1 cellular context compared by ENCODE assay signal in genomic region chr1:201876148-201876547, GRCh38.
A peak's percentile ranks its signal among the peaks of the same experiment; 100 is the strongest.
TF ChIP-seq lines count a peak whose summit lies in the region.

No MANE protein-coding gene starts in this region.

TF ChIP-seq in K562, 482 proteins besides CTCF, POLR2A, EP300 and RAD21:
- TF ChIP-seq SMC3 (conservative IDR thresholded peaks at IDR 0.05; ENCODE audit: insufficient read depth, low read depth, low read length), result 0 out of 2 replicates have a peak, but pooled peaks have one; percentile 35
- TF ChIP-seq, protein P1, sequence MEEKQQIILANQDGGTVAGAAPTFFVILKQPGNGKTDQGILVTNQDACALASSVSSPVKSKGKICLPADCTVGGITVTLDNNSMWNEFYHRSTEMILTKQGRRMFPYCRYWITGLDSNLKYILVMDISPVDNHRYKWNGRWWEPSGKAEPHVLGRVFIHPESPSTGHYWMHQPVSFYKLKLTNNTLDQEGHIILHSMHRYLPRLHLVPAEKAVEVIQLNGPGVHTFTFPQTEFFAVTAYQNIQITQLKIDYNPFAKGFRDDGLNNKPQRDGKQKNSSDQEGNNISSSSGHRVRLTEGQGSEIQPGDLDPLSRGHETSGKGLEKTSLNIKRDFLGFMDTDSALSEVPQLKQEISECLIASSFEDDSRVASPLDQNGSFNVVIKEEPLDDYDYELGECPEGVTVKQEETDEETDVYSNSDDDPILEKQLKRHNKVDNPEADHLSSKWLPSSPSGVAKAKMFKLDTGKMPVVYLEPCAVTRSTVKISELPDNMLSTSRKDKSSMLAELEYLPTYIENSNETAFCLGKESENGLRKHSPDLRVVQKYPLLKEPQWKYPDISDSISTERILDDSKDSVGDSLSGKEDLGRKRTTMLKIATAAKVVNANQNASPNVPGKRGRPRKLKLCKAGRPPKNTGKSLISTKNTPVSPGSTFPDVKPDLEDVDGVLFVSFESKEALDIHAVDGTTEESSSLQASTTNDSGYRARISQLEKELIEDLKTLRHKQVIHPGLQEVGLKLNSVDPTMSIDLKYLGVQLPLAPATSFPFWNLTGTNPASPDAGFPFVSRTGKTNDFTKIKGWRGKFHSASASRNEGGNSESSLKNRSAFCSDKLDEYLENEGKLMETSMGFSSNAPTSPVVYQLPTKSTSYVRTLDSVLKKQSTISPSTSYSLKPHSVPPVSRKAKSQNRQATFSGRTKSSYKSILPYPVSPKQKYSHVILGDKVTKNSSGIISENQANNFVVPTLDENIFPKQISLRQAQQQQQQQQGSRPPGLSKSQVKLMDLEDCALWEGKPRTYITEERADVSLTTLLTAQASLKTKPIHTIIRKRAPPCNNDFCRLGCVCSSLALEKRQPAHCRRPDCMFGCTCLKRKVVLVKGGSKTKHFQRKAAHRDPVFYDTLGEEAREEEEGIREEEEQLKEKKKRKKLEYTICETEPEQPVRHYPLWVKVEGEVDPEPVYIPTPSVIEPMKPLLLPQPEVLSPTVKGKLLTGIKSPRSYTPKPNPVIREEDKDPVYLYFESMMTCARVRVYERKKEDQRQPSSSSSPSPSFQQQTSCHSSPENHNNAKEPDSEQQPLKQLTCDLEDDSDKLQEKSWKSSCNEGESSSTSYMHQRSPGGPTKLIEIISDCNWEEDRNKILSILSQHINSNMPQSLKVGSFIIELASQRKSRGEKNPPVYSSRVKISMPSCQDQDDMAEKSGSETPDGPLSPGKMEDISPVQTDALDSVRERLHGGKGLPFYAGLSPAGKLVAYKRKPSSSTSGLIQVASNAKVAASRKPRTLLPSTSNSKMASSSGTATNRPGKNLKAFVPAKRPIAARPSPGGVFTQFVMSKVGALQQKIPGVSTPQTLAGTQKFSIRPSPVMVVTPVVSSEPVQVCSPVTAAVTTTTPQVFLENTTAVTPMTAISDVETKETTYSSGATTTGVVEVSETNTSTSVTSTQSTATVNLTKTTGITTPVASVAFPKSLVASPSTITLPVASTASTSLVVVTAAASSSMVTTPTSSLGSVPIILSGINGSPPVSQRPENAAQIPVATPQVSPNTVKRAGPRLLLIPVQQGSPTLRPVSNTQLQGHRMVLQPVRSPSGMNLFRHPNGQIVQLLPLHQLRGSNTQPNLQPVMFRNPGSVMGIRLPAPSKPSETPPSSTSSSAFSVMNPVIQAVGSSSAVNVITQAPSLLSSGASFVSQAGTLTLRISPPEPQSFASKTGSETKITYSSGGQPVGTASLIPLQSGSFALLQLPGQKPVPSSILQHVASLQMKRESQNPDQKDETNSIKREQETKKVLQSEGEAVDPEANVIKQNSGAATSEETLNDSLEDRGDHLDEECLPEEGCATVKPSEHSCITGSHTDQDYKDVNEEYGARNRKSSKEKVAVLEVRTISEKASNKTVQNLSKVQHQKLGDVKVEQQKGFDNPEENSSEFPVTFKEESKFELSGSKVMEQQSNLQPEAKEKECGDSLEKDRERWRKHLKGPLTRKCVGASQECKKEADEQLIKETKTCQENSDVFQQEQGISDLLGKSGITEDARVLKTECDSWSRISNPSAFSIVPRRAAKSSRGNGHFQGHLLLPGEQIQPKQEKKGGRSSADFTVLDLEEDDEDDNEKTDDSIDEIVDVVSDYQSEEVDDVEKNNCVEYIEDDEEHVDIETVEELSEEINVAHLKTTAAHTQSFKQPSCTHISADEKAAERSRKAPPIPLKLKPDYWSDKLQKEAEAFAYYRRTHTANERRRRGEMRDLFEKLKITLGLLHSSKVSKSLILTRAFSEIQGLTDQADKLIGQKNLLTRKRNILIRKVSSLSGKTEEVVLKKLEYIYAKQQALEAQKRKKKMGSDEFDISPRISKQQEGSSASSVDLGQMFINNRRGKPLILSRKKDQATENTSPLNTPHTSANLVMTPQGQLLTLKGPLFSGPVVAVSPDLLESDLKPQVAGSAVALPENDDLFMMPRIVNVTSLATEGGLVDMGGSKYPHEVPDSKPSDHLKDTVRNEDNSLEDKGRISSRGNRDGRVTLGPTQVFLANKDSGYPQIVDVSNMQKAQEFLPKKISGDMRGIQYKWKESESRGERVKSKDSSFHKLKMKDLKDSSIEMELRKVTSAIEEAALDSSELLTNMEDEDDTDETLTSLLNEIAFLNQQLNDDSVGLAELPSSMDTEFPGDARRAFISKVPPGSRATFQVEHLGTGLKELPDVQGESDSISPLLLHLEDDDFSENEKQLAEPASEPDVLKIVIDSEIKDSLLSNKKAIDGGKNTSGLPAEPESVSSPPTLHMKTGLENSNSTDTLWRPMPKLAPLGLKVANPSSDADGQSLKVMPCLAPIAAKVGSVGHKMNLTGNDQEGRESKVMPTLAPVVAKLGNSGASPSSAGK (IDR thresholded peaks at IDR 0.05), result no peak
